In genomic region chr7:155299539-155300202, GRCh38 we compare ENCODE assay signal across 8 cellular contexts. TPM values are rescaled to one million over a fixed set of nuclear protein-coding genes. Genes with fewer than 3 reads are reported as not detected.
A peak's percentile ranks its signal among the peaks of the same experiment; 100 is the strongest.
DNase-seq lines count a peak whose midpoint lies in the region; ATAC-seq and TF ChIP-seq lines count a peak whose summit lies in the region.

No MANE protein-coding gene starts in this region.

- ATAC-seq in Right ventricle myocardium inferior (no peak), GM19397 (IDR thresholded peaks at IDR 0.05; ENCODE audit: unreplicated experiment) (no peak)

- no peaks in the 10 kb centered on the region for H3K27me3 ChIP-seq in left ventricle myocardium inferior (ENCODE audit: low read depth)
- H3K27me3 ChIP-seq in ovary, result no peaks in the 10 kb centered on the region

- TF ChIP-seq EP300 in ovary (IDR thresholded peaks at IDR 0.05), result no peak

- H3K4me1 ChIP-seq in left ventricle myocardium inferior (peaks cover 56% of the 10 kb centered on the region), ovary (ENCODE audit: insufficient read depth) (peaks cover 5% of the 10 kb centered on the region)

- peak overlapping the region; percentile 92 for H3K27ac ChIP-seq in left ventricle myocardium inferior (replicated peaks)
- H3K27ac ChIP-seq in ovary, result peak overlapping the region; percentile 26 to 96

- no peak for TF ChIP-seq POLR2A in ovary (IDR thresholded peaks at IDR 0.05)

- WGBS in ovary, 3 donors, result 40 to 47% (median 46%) methylated on average over 8 of the region's 8 CpGs

- intact Hi-C loops in left ventricle myocardium inferior (cut with micrococcal nuclease) (no loop called here), Right ventricle myocardium inferior (cut with DNase I) (loop anchor here (5.0 kb wide), 1 partner anchor 107 kb away; no protein-coding TSS in a partner anchor), ovary (cut with DNase I) (loop anchor here in 3 of 4 donors (5.0 to 10.0 kb wide), 3 partner anchors 42 to 295 kb away; partner anchors contain the start of genes EN2 (in 1 of the 3) and PAXIP1 (in 1 of the 3))

- no peaks in the 10 kb centered on the region for H3K27me3 Mint-ChIP-seq in T-helper 2 cell treated with Interferon-gamma antibody and Interleukin-4, amounts not matched to agents 5 μg/mL and 100 μg/mL, for 36 hours (ENCODE audit: low read depth)

- H3K36me3 Mint-ChIP-seq in T-helper 2 cell treated with Interferon-gamma antibody and Interleukin-4, amounts not matched to agents 5 μg/mL and 100 μg/mL, for 36 hours (ENCODE audit: low read depth), result peaks cover 60% of the 10 kb centered on the region

- no peak for DNase-seq in left ventricle myocardium inferior
- DNase-seq in Right ventricle myocardium inferior (ENCODE audit: missing footprints), result no peak
- peak; percentile 28 for DNase-seq in T-helper 2 cell treated with Interferon-gamma antibody and Interleukin-4, amounts not matched to agents 5 μg/mL and 100 μg/mL, for 36 hours (ENCODE audit: low spot score)
- peak; percentile 49 for DNase-seq in epithelial cell of esophagus (ENCODE audit: low read depth)
- DNase-seq in ovary, result no peak
- no peak for DNase-seq in NCI-H1048 (lab: John Stamatoyannopoulos, UW)
- DNase-seq in cortex of kidney (lab: John Stamatoyannopoulos, UW), result no peak

- H3K4me3 Mint-ChIP-seq in T-helper 2 cell treated with Interferon-gamma antibody and Interleukin-4, amounts not matched to agents 5 μg/mL and 100 μg/mL, for 36 hours, result peak overlapping the region; percentile 87

- H3K9me3 ChIP-seq in left ventricle myocardium inferior (replicated peaks) (no peaks in the 10 kb centered on the region), ovary (no peaks in the 10 kb centered on the region)

- TF ChIP-seq CTCF in left ventricle myocardium inferior (IDR thresholded peaks at IDR 0.05; ENCODE audit: borderline replicate concordance) (no peak), epithelial cell of esophagus (IDR thresholded peaks at IDR 0.05; ENCODE audit: insufficient read depth, low read depth, low read length, missing control alignments) (no peak), ovary (IDR thresholded peaks at IDR 0.05) (no peak)

- H3K27ac Mint-ChIP-seq in T-helper 2 cell treated with Interferon-gamma antibody and Interleukin-4, amounts not matched to agents 5 μg/mL and 100 μg/mL, for 36 hours, result peak overlapping the region; percentile 97

- peaks cover 52% of the 10 kb centered on the region for H3K4me1 Mint-ChIP-seq in T-helper 2 cell treated with Interferon-gamma antibody and Interleukin-4, amounts not matched to agents 5 μg/mL and 100 μg/mL, for 36 hours (ENCODE audit: low read depth)

- peak overlapping the region; percentile 92 for H3K4me3 ChIP-seq in left ventricle myocardium inferior
- peak overlapping the region; percentile 52 for H3K4me3 ChIP-seq in epithelial cell of esophagus (ENCODE audit: low read length)
- H3K4me3 ChIP-seq in ovary, result peak overlapping the region; percentile 55

- H3K36me3 ChIP-seq in left ventricle myocardium inferior, result peaks cover 10% of the 10 kb centered on the region
- no peaks in the 10 kb centered on the region for H3K36me3 ChIP-seq in ovary

- no peaks in the 10 kb centered on the region for H3K9me3 Mint-ChIP-seq in T-helper 2 cell treated with Interferon-gamma antibody and Interleukin-4, amounts not matched to agents 5 μg/mL and 100 μg/mL, for 36 hours

RNA-seq across cellular contexts. Expression of gene INSIG1, which starts 2.0 kb away (rescaled TPM):
- total RNA-seq in left ventricle myocardium inferior, result 7.5 TPM
- total RNA-seq in Right ventricle myocardium inferior, result 9.4 TPM
- 100 to 1,000 TPM in 1 of 7 donors, 10 to 100 TPM in 6; 15.0 to 186 (median 35.6) TPM for total RNA-seq in ovary
- polyA plus RNA-seq in ovary, result 10 to 100 TPM; 18.2 to 30.5 TPM

Comparison
In these comparisons a context has a peak if more than half of its experiments do, and no peak if none do; other contexts are left out.
1. DNase-seq: peak in T-helper 2 cell treated with Interferon-gamma antibody and Interleukin-4, amounts not matched to agents 5 μg/mL and 100 μg/mL, for 36 hours (single experiment) and epithelial cell of esophagus (single experiment); none in left ventricle myocardium inferior (single experiment), Right ventricle myocardium inferior (single experiment), ovary (0 of 5), NCI-H1048 (single experiment) and cortex of kidney (single experiment).
2. Peak in every context shown above with its lines, with median percentiles within 50 percentile points of each other: H3K4me3 ChIP-seq.